Comparison of ENCODE assay signal across 2 cellular contexts in the genomic region with DNA sequence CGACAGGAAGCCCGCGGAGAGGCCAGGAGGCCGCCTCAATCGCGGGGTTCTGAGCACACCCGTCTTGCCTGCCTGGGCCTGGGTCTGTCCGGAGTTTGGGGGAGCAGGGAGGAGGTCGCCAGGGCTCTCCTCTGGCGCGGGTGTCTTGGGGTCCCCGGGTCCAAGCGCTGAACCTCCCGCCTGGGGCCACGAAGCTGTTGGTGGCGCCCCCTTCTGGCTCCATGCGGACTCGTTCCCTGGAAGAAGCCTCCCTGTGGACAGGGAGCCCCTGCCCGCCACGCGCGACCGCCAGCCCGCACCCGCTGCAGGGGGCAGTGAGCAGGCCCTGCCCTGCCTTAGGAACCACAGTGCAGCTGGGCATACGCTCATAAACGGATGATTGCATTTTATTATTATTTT.
TF ChIP-seq lines count a peak whose summit lies in the region.

No MANE protein-coding gene starts in this region.

TF ChIP-seq in SK-N-SH, 30 proteins besides CTCF, POLR2A, EP300 and RAD21 (continued from another document):
- no peak for TF ChIP-seq USF1 (IDR thresholded peaks at IDR 0.05; ENCODE audit: borderline replicate concordance, low read depth)
- TF ChIP-seq, protein P1, sequence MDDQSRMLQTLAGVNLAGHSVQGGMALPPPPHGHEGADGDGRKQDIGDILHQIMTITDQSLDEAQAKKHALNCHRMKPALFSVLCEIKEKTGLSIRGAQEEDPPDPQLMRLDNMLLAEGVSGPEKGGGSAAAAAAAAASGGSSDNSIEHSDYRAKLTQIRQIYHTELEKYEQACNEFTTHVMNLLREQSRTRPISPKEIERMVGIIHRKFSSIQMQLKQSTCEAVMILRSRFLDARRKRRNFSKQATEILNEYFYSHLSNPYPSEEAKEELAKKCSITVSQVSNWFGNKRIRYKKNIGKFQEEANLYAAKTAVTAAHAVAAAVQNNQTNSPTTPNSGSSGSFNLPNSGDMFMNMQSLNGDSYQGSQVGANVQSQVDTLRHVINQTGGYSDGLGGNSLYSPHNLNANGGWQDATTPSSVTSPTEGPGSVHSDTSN (IDR thresholded peaks at IDR 0.05) = no peak
- TF ChIP-seq MEF2A (IDR thresholded peaks at IDR 0.05; ENCODE audit: borderline replicate concordance, low read depth) = no peak
- no peak for TF ChIP-seq FOXM1 (IDR thresholded peaks at IDR 0.05; ENCODE audit: low read depth)
- TF ChIP-seq JUND (IDR thresholded peaks at IDR 0.05) = no peak
- no peak for TF ChIP-seq SMC3 (IDR thresholded peaks at IDR 0.05; ENCODE audit: low read depth, low read length)
- TF ChIP-seq SIN3A (IDR thresholded peaks at IDR 0.05; ENCODE audit: borderline replicate concordance, low read depth, low read length) = no peak
- no peak for TF ChIP-seq FOSL2 (IDR thresholded peaks at IDR 0.05; ENCODE audit: borderline replicate concordance, low read depth)
- no peak for TF ChIP-seq TAF1 (IDR thresholded peaks at IDR 0.05; ENCODE audit: borderline replicate concordance, low read depth, low read length)
- TF ChIP-seq CHD2 (IDR thresholded peaks at IDR 0.05; ENCODE audit: low read length, partially characterized antibody) = no peak
- TF ChIP-seq USF2 (IDR thresholded peaks at IDR 0.05; ENCODE audit: borderline replicate concordance, low read depth, low read length) = no peak
- TF ChIP-seq REST (IDR thresholded peaks at IDR 0.05; ENCODE audit: low read depth, low read length) = no peak
- TF ChIP-seq GATA2 (CRISPR knock-in tag; IDR thresholded peaks at IDR 0.05) = no peak
- no peak for TF ChIP-seq EZH2phosphoT487 (IDR thresholded peaks at IDR 0.05; ENCODE audit: borderline replicate concordance, low read depth)
- TF ChIP-seq, protein P2, sequence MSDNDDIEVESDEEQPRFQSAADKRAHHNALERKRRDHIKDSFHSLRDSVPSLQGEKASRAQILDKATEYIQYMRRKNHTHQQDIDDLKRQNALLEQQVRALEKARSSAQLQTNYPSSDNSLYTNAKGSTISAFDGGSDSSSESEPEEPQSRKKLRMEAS (IDR thresholded peaks at IDR 0.05; ENCODE audit: low read depth) = no peak

TF ChIP-seq in SK-N-SH treated with all-trans-retinoic acid at 6 μM for 48 hours, 23 proteins besides CTCF, POLR2A, EP300 and RAD21 (continued from another document):
- no peak for TF ChIP-seq PATZ1 (CRISPR knock-in tag; IDR thresholded peaks at IDR 0.05; ENCODE audit: borderline replicate concordance)
